Comparison of ENCODE assay signal across 11 cellular contexts in the genomic region with DNA sequence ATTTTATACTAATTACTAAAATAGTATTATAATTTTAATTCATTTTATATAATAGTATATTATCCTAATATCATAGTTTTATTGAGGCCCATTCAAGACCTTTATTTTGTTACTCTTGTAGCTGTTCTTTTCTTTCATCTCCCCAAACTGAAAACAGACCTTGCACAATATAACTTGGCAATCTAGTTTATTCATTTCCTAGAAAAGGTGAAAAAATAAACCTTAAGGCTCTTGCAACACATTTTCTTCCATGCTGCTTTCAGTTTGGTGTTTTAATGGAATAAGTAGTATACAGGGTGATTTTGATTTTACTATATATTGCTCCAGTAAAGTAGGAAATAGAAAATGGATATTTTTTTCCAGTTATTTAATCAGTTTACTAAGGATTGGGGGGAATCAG.
"Had no signal": no experiment of that assay in that cellular context is flagged by ENCODE, and none has a peak within 500 bp of the region (broad histone marks: within the 10 kb centered on the region; RNA-seq: fewer than 3 reads in every experiment).

No MANE protein-coding gene starts in this region.

- H3K27me3 ChIP-seq: esophagus muscularis mucosa, right atrium auricular region had no signal

- H3K4me1 ChIP-seq: right atrium auricular region had no signal

- H3K9me3 Mint-ChIP-seq: activated naive CD4-positive, alpha-beta T cell treated with anti-CD3 and anti-CD28 coated beads, Interleukin-2, amount 50 U/mL, for 24 hours; naive B cell; stimulated activated naive B cell treated with anti-CD40 and anti-IgM and Interleukin-4, amounts not matched to agents 10 μg/mL and 1 μg/mL and 100 μg/mL, for 72 hours; type B pancreatic cell had no signal

- H3K27ac ChIP-seq: right atrium auricular region had no signal

- H3K4me1 Mint-ChIP-seq: activated naive CD4-positive, alpha-beta T cell treated with anti-CD3 and anti-CD28 coated beads, Interleukin-2, amount 50 U/mL, for 24 hours had no signal

- H3K27ac Mint-ChIP-seq: activated naive CD4-positive, alpha-beta T cell treated with anti-CD3 and anti-CD28 coated beads, Interleukin-2, amount 50 U/mL, for 24 hours; stimulated activated naive B cell treated with anti-CD40 and anti-IgM and Interleukin-4, amounts not matched to agents 10 μg/mL and 1 μg/mL and 100 μg/mL, for 72 hours; type B pancreatic cell had no signal

- H3K4me3 ChIP-seq: esophagus muscularis mucosa, lung, right atrium auricular region had no signal

- H3K4me3 Mint-ChIP-seq: activated naive CD4-positive, alpha-beta T cell treated with anti-CD3 and anti-CD28 coated beads, Interleukin-2, amount 50 U/mL, for 24 hours; naive B cell; stimulated activated naive B cell treated with anti-CD40 and anti-IgM and Interleukin-4, amounts not matched to agents 10 μg/mL and 1 μg/mL and 100 μg/mL, for 72 hours; type B pancreatic cell had no signal

- H3K9me3 ChIP-seq: esophagus muscularis mucosa, right atrium auricular region had no signal

- H3K36me3 ChIP-seq: esophagus muscularis mucosa, right atrium auricular region had no signal

- H3K36me3 Mint-ChIP-seq: activated naive CD4-positive, alpha-beta T cell treated with anti-CD3 and anti-CD28 coated beads, Interleukin-2, amount 50 U/mL, for 24 hours; naive B cell; stimulated activated naive B cell treated with anti-CD40 and anti-IgM and Interleukin-4, amounts not matched to agents 10 μg/mL and 1 μg/mL and 100 μg/mL, for 72 hours; type B pancreatic cell had no signal

- H3K27me3 Mint-ChIP-seq: activated naive CD4-positive, alpha-beta T cell treated with anti-CD3 and anti-CD28 coated beads, Interleukin-2, amount 50 U/mL, for 24 hours; naive B cell; stimulated activated naive B cell treated with anti-CD40 and anti-IgM and Interleukin-4, amounts not matched to agents 10 μg/mL and 1 μg/mL and 100 μg/mL, for 72 hours; type B pancreatic cell had no signal

- ATAC-seq: activated CD4-positive, CD25-positive, alpha-beta regulatory T cell treated with anti-CD3 and anti-CD28 coated beads, Interleukin-2, amount 50 U/mL, for 24 hours; stimulated activated naive B cell treated with anti-CD40 and anti-IgM and Interleukin-4, amounts not matched to agents 10 μg/mL and 1 μg/mL and 100 μg/mL, for 72 hours had no signal

- DNase-seq: activated T-cell treated with anti-CD3 and anti-CD28 coated beads, Interleukin-2, amount 50 U/mL, for 1 hour; hypothalamus; naive B cell; stimulated activated CD4-positive, alpha-beta T cell treated with anti-CD3 and anti-CD28 coated beads, Interleukin-2, amount 100 ng/mL, for 24 hours; stimulated activated naive B cell treated with anti-CD40 and anti-IgM and Interleukin-4, amounts not matched to agents 10 μg/mL and 1 μg/mL and 100 μg/mL, for 72 hours had no signal
